ENCODE assay signal across 27 cellular contexts in the genomic region with DNA sequence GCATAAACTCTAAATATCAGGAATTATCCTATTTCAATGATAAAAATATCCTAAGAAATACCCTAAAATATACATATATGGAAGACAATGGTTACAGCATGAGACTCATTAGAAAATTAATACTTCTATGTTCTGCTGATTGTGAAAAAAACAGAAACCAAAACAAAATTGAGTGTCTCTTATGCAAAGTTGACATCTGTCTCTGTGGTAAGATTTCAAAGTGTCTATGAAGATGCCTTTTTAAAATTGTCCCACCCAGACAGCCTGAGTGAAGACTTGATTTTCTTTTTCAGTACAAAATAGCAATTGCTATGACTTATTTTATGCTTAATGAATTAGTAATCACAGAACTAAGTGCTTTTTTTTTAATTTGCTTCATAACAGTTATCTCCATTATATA.
"Had no signal": no experiment of that assay in that cellular context is flagged by ENCODE, and none has a peak within 500 bp of the region (broad histone marks: within the 10 kb centered on the region; RNA-seq: fewer than 3 reads in every experiment).

No MANE protein-coding gene starts in this region.

- H3K9me3 Mint-ChIP-seq: T-helper 1 cell treated with Interleukin-12 subunit alpha and Interleukin-12 subunit beta and Interleukin-4 antibody, amounts not matched to agents 30 μg/mL and 1 μg/mL, for 36 hours had no signal

- H3K4me2 ChIP-seq: KMS-11, SK-N-SH had no signal

- ATAC-seq: K562, Panc1, PC-3, T-cell had no signal

- H3K27ac ChIP-seq: HL-60, KMS-11, RWPE1 had no signal

- H3K27ac Mint-ChIP-seq: IgD-negative memory B cell; T-cell; T-helper 1 cell treated with Interleukin-12 subunit alpha and Interleukin-12 subunit beta and Interleukin-4 antibody, amounts not matched to agents 30 μg/mL and 1 μg/mL, for 36 hours had no signal

- H3K4me3 ChIP-seq: K562 had no signal

- H3K36me3 Mint-ChIP-seq: IgD-negative memory B cell, T-cell had no signal

- H3K27me3 Mint-ChIP-seq: IgD-negative memory B cell, T-cell had no signal

- H3K9me2 ChIP-seq: SK-N-SH had no signal

- H3K4me3 Mint-ChIP-seq: IgD-negative memory B cell; T-cell; T-helper 1 cell treated with Interleukin-12 subunit alpha and Interleukin-12 subunit beta and Interleukin-4 antibody, amounts not matched to agents 30 μg/mL and 1 μg/mL, for 36 hours had no signal

- H3K9me3 ChIP-seq: SK-N-SH had no signal

- H3K9ac ChIP-seq: KMS-11, SK-N-SH had no signal

- DNase-seq: Kasumi-1, MV-4-11, NCI-H1048, NCI-H1105, NCI-H1417, NCI-H1436 treated with DMSO at 0.1 percent for 48 hours, NCI-H1694, NCI-H187 treated with DMSO at 0.1 percent for 48 hours, NCI-H2029 treated with DMSO at 0.1 percent for 48 hours, NCI-H2171 treated with DMSO at 0.1 percent for 48 hours, NCI-H345, NCI-H446 treated with DMSO at 0.1 percent for 48 hours, NCI-H510A treated with DMSO at 0.1 percent for 48 hours, NCI-H526 treated with DMSO at 0.1 percent for 48 hours, NCI-H748 treated with DMSO at 0.1 percent for 48 hours, PC-3, SHP77, SK-N-SH, SW 1271, T-cell had no signal

- H3K4me1 Mint-ChIP-seq: IgD-negative memory B cell, T-cell had no signal
